Comparison of ENCODE assay signal across 9 cellular contexts in genomic region chr12:55797068-55797467, GRCh38. TPM values are rescaled to one million over a fixed set of nuclear protein-coding genes. Genes with fewer than 3 reads are reported as not detected.
A peak's percentile ranks its signal among the peaks of the same experiment; 100 is the strongest.
DNase-seq lines count a peak whose midpoint lies in the region; TF ChIP-seq lines count a peak whose summit lies in the region.
"Had no signal": no experiment of that assay in that cellular context is flagged by ENCODE, and none has a peak within 500 bp of the region (broad histone marks: within the 10 kb centered on the region; RNA-seq: fewer than 3 reads in every experiment).

No MANE protein-coding gene starts in this region.

- no peaks in the 10 kb centered on the region for H3K9me3 Mint-ChIP-seq in T-helper 2 cell treated with Interferon-gamma antibody and Interleukin-4, amounts not matched to agents 5 μg/mL and 100 μg/mL, for 36 hours

- no peak overlapping the region for H3K27ac ChIP-seq in vagina
- H3K27ac ChIP-seq: BLaER1 had no signal

- peaks cover 9% of the 10 kb centered on the region for H3K4me1 ChIP-seq in vagina
- H3K4me1 ChIP-seq: BLaER1 had no signal

- peak; percentile 6 for DNase-seq in NCI-H1105 treated with DMSO at 0.1 percent for 48 hours (lab: John Stamatoyannopoulos, UW)
- no peak for DNase-seq in NCI-H1105 (lab: John Stamatoyannopoulos, UW)
- no peak for DNase-seq in LNCaP clone FGC (ENCODE audit: low read depth)
- peak; percentile 67 for DNase-seq in amniotic epithelial cell (ENCODE audit: low read depth)
- DNase-seq in iris pigment epithelial cell (ENCODE audit: low read depth) = peak; percentile 64
- no peak for DNase-seq in vagina (ENCODE audit: extremely low spot score in 2 of 2)
- no peak for DNase-seq in stimulated activated CD4-positive, alpha-beta T cell treated with anti-CD3 and anti-CD28 coated beads, Interleukin-4, amount 100 ng/mL, for 1 hour
- DNase-seq in T-helper 2 cell treated with Interferon-gamma antibody and Interleukin-4, amounts not matched to agents 5 μg/mL and 100 μg/mL, for 36 hours (ENCODE audit: low spot score) = no peak

- TF ChIP-seq POLR2A in vagina (IDR thresholded peaks at IDR 0.05) = no peak

- no peaks in the 10 kb centered on the region for H3K27me3 ChIP-seq in vagina
- H3K27me3 ChIP-seq: BLaER1 had no signal

- peak; percentile 84 for TF ChIP-seq CTCF in LNCaP clone FGC (IDR thresholded peaks at IDR 0.05; ENCODE audit: control insufficient read depth, extremely low read depth, insufficient read depth)
- peak in 2 of 3 experiments; percentile 30 to 43 for TF ChIP-seq CTCF in vagina (IDR thresholded peaks at IDR 0.05)

- no peak overlapping the region for H3K4me3 Mint-ChIP-seq in T-helper 2 cell treated with Interferon-gamma antibody and Interleukin-4, amounts not matched to agents 5 μg/mL and 100 μg/mL, for 36 hours

- H3K9me3 ChIP-seq in vagina = no peaks in the 10 kb centered on the region
- H3K9me3 ChIP-seq: BLaER1 had no signal

- H3K4me3 ChIP-seq in LNCaP clone FGC (ENCODE audit: low read depth, low read length) (no peak overlapping the region), vagina (no peak overlapping the region)
- H3K4me3 ChIP-seq: BLaER1 had no signal

- peaks cover 0 to 58% of the 10 kb centered on the region in 2 donors for H3K36me3 ChIP-seq in vagina

- peaks cover 13% of the 10 kb centered on the region for H3K4me1 Mint-ChIP-seq in T-helper 2 cell treated with Interferon-gamma antibody and Interleukin-4, amounts not matched to agents 5 μg/mL and 100 μg/mL, for 36 hours (ENCODE audit: low read depth)

- intact Hi-C loops in vagina (cut with DNase I) = loop anchor here (10.0 kb wide), 2 partner anchors 52 to 142 kb away; partner anchors contain the start of gene GDF11

- peaks cover 49% of the 10 kb centered on the region for H3K36me3 Mint-ChIP-seq in T-helper 2 cell treated with Interferon-gamma antibody and Interleukin-4, amounts not matched to agents 5 μg/mL and 100 μg/mL, for 36 hours (ENCODE audit: low read depth)

- no peak overlapping the region for H3K27ac Mint-ChIP-seq in T-helper 2 cell treated with Interferon-gamma antibody and Interleukin-4, amounts not matched to agents 5 μg/mL and 100 μg/mL, for 36 hours

- H3K27me3 Mint-ChIP-seq in T-helper 2 cell treated with Interferon-gamma antibody and Interleukin-4, amounts not matched to agents 5 μg/mL and 100 μg/mL, for 36 hours (ENCODE audit: low read depth) = no peaks in the 10 kb centered on the region

RNA-seq across cellular contexts. Expression of gene SARNP, which starts 20.5 kb away (rescaled TPM):
- 33.1 TPM for total RNA-seq in vagina

RNA-seq across cellular contexts. Expression of gene ORMDL2, which starts 20.8 kb away (rescaled TPM):
- total RNA-seq in vagina = 9.8 TPM

RNA-seq across cellular contexts. Expression of gene DNAJC14, which starts 32.3 kb away (rescaled TPM):
- total RNA-seq in vagina = 29.2 TPM

RNA-seq across cellular contexts. Expression of gene MMP19, which starts 45.7 kb away (rescaled TPM):
- 21.6 TPM for total RNA-seq in vagina

RNA-seq across cellular contexts. Expression of gene GDF11, which starts 54.1 kb away (rescaled TPM):
- total RNA-seq in vagina = 7.6 TPM

Comparison
In these comparisons a context has a peak if more than half of its experiments do, and no peak if none do; other contexts are left out.
1. DNase-seq: peak in NCI-H1105 treated with DMSO at 0.1 percent for 48 hours (single experiment), amniotic epithelial cell (single experiment) and iris pigment epithelial cell (single experiment); none in NCI-H1105 (single experiment), LNCaP clone FGC (single experiment), vagina (0 of 2), stimulated activated CD4-positive, alpha-beta T cell treated with anti-CD3 and anti-CD28 coated beads, Interleukin-4, amount 100 ng/mL, for 1 hour (single experiment) and T-helper 2 cell treated with Interferon-gamma antibody and Interleukin-4, amounts not matched to agents 5 μg/mL and 100 μg/mL, for 36 hours (single experiment).